Comparison of ENCODE assay signal across 8 cellular contexts in the genomic region with DNA sequence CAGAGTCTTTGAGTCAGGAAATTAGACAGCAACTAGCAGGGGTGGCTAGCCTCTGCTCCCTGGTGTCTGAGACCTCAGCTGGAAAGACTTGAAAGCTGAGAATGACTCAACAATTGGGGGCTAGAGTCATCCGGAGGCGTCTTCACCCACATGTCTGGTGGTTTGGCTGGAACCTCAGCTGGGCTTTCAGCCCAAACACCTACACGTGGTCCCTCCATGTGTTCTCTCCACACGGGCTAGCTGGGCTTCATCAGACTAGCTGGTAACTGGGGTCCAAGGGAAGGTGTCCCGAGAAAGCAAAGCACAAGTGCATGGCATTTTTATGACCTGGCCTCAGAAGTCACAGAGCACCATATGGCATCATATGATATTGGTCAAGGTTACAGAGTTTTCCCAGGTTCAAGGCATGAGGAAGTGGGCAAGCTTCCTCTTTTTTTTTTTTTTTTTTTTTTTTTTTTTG. TPM values are rescaled to one million over a fixed set of nuclear protein-coding genes. Genes with fewer than 3 reads are reported as not detected.
DNase-seq lines count a peak whose midpoint lies in the region; ATAC-seq and TF ChIP-seq lines count a peak whose summit lies in the region.

No MANE protein-coding gene starts in this region.

- no peak for TF ChIP-seq CTCF in H9 (conservative IDR thresholded peaks at IDR 0.05)

- ATAC-seq in GM19438 (IDR thresholded peaks at IDR 0.05; ENCODE audit: low read depth, unreplicated experiment), result peak; percentile 78
- ATAC-seq in HG03432 (IDR thresholded peaks at IDR 0.05; ENCODE audit: unreplicated experiment), result peak; percentile 95

- peaks cover 30% of the 10 kb centered on the region for H3K9me3 ChIP-seq in H9 (ENCODE audit: control insufficient read depth, low read depth, low read length)

- H3K23ac ChIP-seq in H9 (ENCODE audit: insufficient read length, low read depth, low read length), result no peak overlapping the region

- H2AK5ac ChIP-seq in H9 (ENCODE audit: insufficient read length, low read length), result no peak overlapping the region

- no peak overlapping the region for H3K14ac ChIP-seq in H9 (ENCODE audit: insufficient read depth, low read length)

- no peaks in the 10 kb centered on the region for H4K20me1 ChIP-seq in H9 (ENCODE audit: control insufficient read depth, insufficient read depth, insufficient read length)

- no peak overlapping the region for H3K9ac ChIP-seq in H9 (ENCODE audit: extremely low read depth, insufficient read length, low read length)

- peak; percentile 84 for DNase-seq in AG20443 (ENCODE audit: low spot score)
- DNase-seq in activated CD4-positive, alpha-beta T cell treated with anti-CD3 and anti-CD28 coated beads, Interleukin-2, amount 10 ng/mL, durations not matched to agents 24 days and 14 days, result peak; percentile 72
- peak; percentile 41 to 47 (median 43) for DNase-seq in immature natural killer cell
- DNase-seq in NCI-H2196 treated with DMSO at 0.1 percent for 48 hours (lab: John Stamatoyannopoulos, UW; ENCODE audit: unreplicated experiment), result no peak
- DNase-seq in ecto neural progenitor cell (ENCODE audit: low spot score), result no peak
- DNase-seq in H9, result no peak

- no peak overlapping the region for H2AFZ ChIP-seq in H9 (ENCODE audit: low read length)

- H3K27ac ChIP-seq in H9 (ENCODE audit: insufficient read length, low read depth, low read length), result no peak overlapping the region

- no peak overlapping the region for H4K91ac ChIP-seq in H9 (ENCODE audit: insufficient read length, low read depth, low read length)

- no peak overlapping the region for H2BK120ac ChIP-seq in H9 (ENCODE audit: low read depth, low read length, poor library complexity, severe bottlenecking)

- H2BK5ac ChIP-seq in H9 (ENCODE audit: insufficient read length, low read length), result no peak overlapping the region

- no peak overlapping the region for H3K56ac ChIP-seq in H9 (ENCODE audit: insufficient read length, low read depth, low read length)

- no peaks in the 10 kb centered on the region for H3K27me3 Mint-ChIP-seq in activated CD4-positive, alpha-beta T cell treated with anti-CD3 and anti-CD28 coated beads, Interleukin-2, amount 10 ng/mL, durations not matched to agents 24 days and 14 days
- H3K27me3 Mint-ChIP-seq in immature natural killer cell (ENCODE audit: low read depth in 3 of 3), result peaks cover 0 to 2% (median 0%) of the 10 kb centered on the region in 3 donors
- peaks cover 2% of the 10 kb centered on the region for H3K27me3 Mint-ChIP-seq in H9 (ENCODE audit: low read depth)

- H4K8ac ChIP-seq in H9 (replicated peaks; ENCODE audit: insufficient read length, low read depth, low read length), result no peak overlapping the region

- H2BK12ac ChIP-seq in H9 (ENCODE audit: insufficient read length, low read depth, low read length), result no peak overlapping the region

- H3T11ph ChIP-seq in H9 (ENCODE audit: low read length), result no peak overlapping the region

- H3K4me1 Mint-ChIP-seq in activated CD4-positive, alpha-beta T cell treated with anti-CD3 and anti-CD28 coated beads, Interleukin-2, amount 10 ng/mL, durations not matched to agents 24 days and 14 days, result peaks cover 14% of the 10 kb centered on the region
- peaks cover 11 to 21% of the 10 kb centered on the region in 2 donors for H3K4me1 Mint-ChIP-seq in immature natural killer cell
- no peaks in the 10 kb centered on the region for H3K4me1 Mint-ChIP-seq in H9

- H3K27ac Mint-ChIP-seq in activated CD4-positive, alpha-beta T cell treated with anti-CD3 and anti-CD28 coated beads, Interleukin-2, amount 10 ng/mL, durations not matched to agents 24 days and 14 days, result peak overlapping the region; percentile 93
- H3K27ac Mint-ChIP-seq in immature natural killer cell (peak overlapping the region; percentile 6 to 72 (median 55)), H9 (no peak overlapping the region)

- no CpG with 5 or more reads among the region's 5 CpGs for WGBS in H9 (ENCODE audit: extremely low coverage, insufficient read length, low lambda C conversion rate)

- H4K5ac ChIP-seq in H9 (ENCODE audit: insufficient read length, low read depth, low read length), result no peak overlapping the region

- H3K79me1 ChIP-seq in H9 (ENCODE audit: insufficient read depth, low read depth, low read length, poor library complexity, severe bottlenecking), result no peaks in the 10 kb centered on the region

- no peak overlapping the region for H3K4me2 ChIP-seq in H9 (ENCODE audit: insufficient read depth, insufficient read length, low read length)

- peaks cover 8% of the 10 kb centered on the region for H3K9me3 Mint-ChIP-seq in activated CD4-positive, alpha-beta T cell treated with anti-CD3 and anti-CD28 coated beads, Interleukin-2, amount 10 ng/mL, durations not matched to agents 24 days and 14 days
- peaks cover 11 to 25% (median 21%) of the 10 kb centered on the region in 6 donors for H3K9me3 Mint-ChIP-seq in immature natural killer cell
- peaks cover 26 to 41% of the 10 kb centered on the region in 2 experiments for H3K9me3 Mint-ChIP-seq in H9

- H3K4ac ChIP-seq in H9 (ENCODE audit: low read depth, low read length), result no peak overlapping the region

- no peak overlapping the region for H2BK20ac ChIP-seq in H9 (ENCODE audit: low read depth, low read length, poor library complexity, severe bottlenecking)

- no peak overlapping the region for H3K18ac ChIP-seq in H9 (ENCODE audit: insufficient read length, low read depth, low read length)

- H3K4me3 Mint-ChIP-seq in activated CD4-positive, alpha-beta T cell treated with anti-CD3 and anti-CD28 coated beads, Interleukin-2, amount 10 ng/mL, durations not matched to agents 24 days and 14 days, result peak overlapping the region; percentile 64
- peak overlapping the region in 3 of 5 donors; percentile 10 to 57 (median 44) for H3K4me3 Mint-ChIP-seq in immature natural killer cell
- H3K4me3 Mint-ChIP-seq in H9, result no peak overlapping the region

- H2BK15ac ChIP-seq in H9 (ENCODE audit: low read depth, low read length), result no peak overlapping the region

- H3K4me1 ChIP-seq in H9 (ENCODE audit: insufficient read depth, low read length), result no peaks in the 10 kb centered on the region

- intact Hi-C loops in activated CD4-positive, alpha-beta T cell treated with anti-CD3 and anti-CD28 coated beads, Interleukin-2, amount 10 ng/mL, durations not matched to agents 24 days and 14 days (cut with micrococcal nuclease), result loop anchor here (1.0 kb wide), 1 partner anchor 20 kb away; the partner anchor contains the start of gene ABHD2

- peaks cover 11% of the 10 kb centered on the region for H3K36me3 Mint-ChIP-seq in activated CD4-positive, alpha-beta T cell treated with anti-CD3 and anti-CD28 coated beads, Interleukin-2, amount 10 ng/mL, durations not matched to agents 24 days and 14 days (ENCODE audit: low read depth)
- H3K36me3 Mint-ChIP-seq in immature natural killer cell (peaks cover 10 to 13% (median 11%) of the 10 kb centered on the region in 3 donors), H9 (ENCODE audit: insufficient read depth in 1 of 3, low read depth in 3 of 3) (peaks cover 21 to 28% (median 28%) of the 10 kb centered on the region in 3 experiments)

- H3K23me2 ChIP-seq in H9 (ENCODE audit: insufficient read length, low read depth, low read length, poor library complexity, severe bottlenecking), result peaks cover 2% of the 10 kb centered on the region

- H3K27me3 ChIP-seq in H9 (ENCODE audit: insufficient read depth, low read length), result no peaks in the 10 kb centered on the region

- H3K79me2 ChIP-seq in H9 (ENCODE audit: insufficient read depth, low read length), result no peaks in the 10 kb centered on the region

RNA-seq across cellular contexts. Expression of gene ABHD2, which starts 19.9 kb away (rescaled TPM):
- 75.2 and 76.6 TPM in 2 replicates for total RNA-seq in activated CD4-positive, alpha-beta T cell treated with anti-CD3 and anti-CD28 coated beads, Interleukin-2, amount 10 ng/mL, durations not matched to agents 24 days and 14 days
- polyA plus RNA-seq in immature natural killer cell, result 10 to 100 TPM; 26.9 to 70.6 (median 33.1) TPM
- total RNA-seq in H9 (2021), result 15.6 and 17.5 TPM in 2 replicates

Comparison
In these comparisons a context has a peak if more than half of its experiments do, and no peak if none do; other contexts are left out.
1. DNase-seq: peak in AG20443 (single experiment), activated CD4-positive, alpha-beta T cell treated with anti-CD3 and anti-CD28 coated beads, Interleukin-2, amount 10 ng/mL, durations not matched to agents 24 days and 14 days (single experiment) and immature natural killer cell (3 of 3); none in NCI-H2196 treated with DMSO at 0.1 percent for 48 hours (single experiment), ecto neural progenitor cell (single experiment) and H9 (single experiment).
2. H3K27ac Mint-ChIP-seq: peak in activated CD4-positive, alpha-beta T cell treated with anti-CD3 and anti-CD28 coated beads, Interleukin-2, amount 10 ng/mL, durations not matched to agents 24 days and 14 days (single experiment) and immature natural killer cell (6 of 6); none in H9 (0 of 3).
3. H3K4me3 Mint-ChIP-seq: peak in activated CD4-positive, alpha-beta T cell treated with anti-CD3 and anti-CD28 coated beads, Interleukin-2, amount 10 ng/mL, durations not matched to agents 24 days and 14 days (single experiment) and immature natural killer cell (3 of 5); none in H9 (0 of 2).